In the genomic region with DNA sequence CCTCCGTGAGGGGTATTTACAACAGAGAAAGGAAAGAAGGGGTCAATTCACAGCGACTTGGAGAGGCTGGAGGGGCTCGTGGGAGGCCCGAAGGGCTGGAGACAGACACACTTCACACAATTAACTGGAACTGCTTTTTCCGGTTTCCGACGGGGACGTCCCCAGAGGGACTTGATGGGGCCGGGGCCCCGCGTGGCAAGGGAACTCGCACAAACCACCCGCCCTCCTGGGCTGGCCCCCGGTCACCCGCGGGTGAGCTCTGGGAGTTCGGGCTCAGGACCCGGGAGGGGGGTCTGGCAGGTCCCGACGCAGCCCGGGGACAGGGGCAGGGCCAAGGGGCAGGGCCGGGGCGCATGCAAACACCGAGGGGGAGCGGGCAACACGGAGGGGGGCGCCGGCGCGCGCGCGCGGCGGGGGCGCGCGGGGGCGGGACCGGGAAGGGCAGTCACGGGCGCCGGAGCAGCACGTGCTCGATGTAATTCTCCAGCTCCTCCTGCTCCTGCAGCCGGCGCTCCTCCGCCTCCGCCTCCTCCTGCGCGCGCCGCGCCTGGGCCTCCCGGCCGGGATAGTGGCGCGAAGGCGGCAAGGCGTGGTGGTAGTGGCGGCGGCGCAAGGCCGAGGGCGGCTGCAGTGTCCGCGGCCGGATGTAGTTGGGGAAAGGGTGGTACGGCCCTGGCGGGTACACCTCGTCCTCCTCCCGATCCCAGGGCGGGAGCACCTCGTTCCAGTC, we compare ENCODE assay signal across 8 cellular contexts. TPM values are rescaled to one million over a fixed set of nuclear protein-coding genes. Genes with fewer than 3 reads are reported as not detected.
DNase-seq lines count a peak whose midpoint lies in the region; ATAC-seq, FAIRE-seq and TF ChIP-seq lines count a peak whose summit lies in the region.

No MANE protein-coding gene starts in this region.

- H2BK5ac ChIP-seq in H1 (ENCODE audit: low read depth, low read length), result peak overlapping the region; percentile 75; the same call in 1 of the 2 replicates

- H3K14ac ChIP-seq in H1 (ENCODE audit: insufficient read length), result no peak overlapping the region

- H3K4me3 Mint-ChIP-seq in nephron progenitor cell, result peak overlapping the region; percentile 81

- no peak overlapping the region for H3K27ac Mint-ChIP-seq in nephron progenitor cell

- H2BK20ac ChIP-seq in H1 (ENCODE audit: low read length), result no peak overlapping the region

- 0 out of 2 replicates have a peak overlapping the region, but pooled peaks have one; percentile 46 for H2BK15ac ChIP-seq in H1 (ENCODE audit: low read length)

- no peak overlapping the region for H3K56ac ChIP-seq in H1 (replicated peaks; ENCODE audit: insufficient read length, low read depth, low read length)

- peaks cover 74% of the 10 kb centered on the region for H3K27me3 Mint-ChIP-seq in nephron progenitor cell (ENCODE audit: low read depth, poor library complexity)

- TF ChIP-seq POLR2A in H1 (IDR thresholded peaks at IDR 0.05; ENCODE audit: control extremely low read depth in 1 of 2, low read depth in 2 of 2, low read length in 2 of 2), result peak in 1 of 2 experiments; percentile 50; a peak in 1 of 3 replicates

- H3K27me3 ChIP-seq in DND-41 (ENCODE audit: insufficient read depth, low read length, poor library complexity) (peaks cover 9% of the 10 kb centered on the region), RWPE2 (ENCODE audit: insufficient read depth, poor library complexity, severe bottlenecking) (peaks cover 25% of the 10 kb centered on the region), H1 (replicated peaks in 1 of 4; ENCODE audit: control insufficient read depth in 3 of 4, extremely low read depth in 1 of 4, insufficient read depth in 3 of 4, low read length in 3 of 4) (peaks cover 3 to 43% (median 25%) of the 10 kb centered on the region in 4 experiments)

- H4K5ac ChIP-seq in H1 (ENCODE audit: insufficient read length, low read depth, low read length), result no peak overlapping the region

- no peaks in the 10 kb centered on the region for H3K9me3 ChIP-seq in DND-41 (ENCODE audit: insufficient read depth, low read length, severe bottlenecking)
- no peaks in the 10 kb centered on the region for H3K9me3 ChIP-seq in RWPE2 (ENCODE audit: severe bottlenecking)
- H3K9me3 ChIP-seq in H1 (ENCODE audit: insufficient read depth in 2 of 2, low read depth in 1 of 2, low read length in 1 of 2), result no peaks in the 10 kb centered on the region

- peak overlapping the region; percentile 11 for H4K8ac ChIP-seq in H1 (ENCODE audit: extremely low read depth, insufficient read depth, low read length)

- peaks cover 64% of the 10 kb centered on the region for H3K4me1 Mint-ChIP-seq in nephron progenitor cell

- no peak overlapping the region for H2BK120ac ChIP-seq in H1 (replicated peaks; ENCODE audit: low read depth, low read length)

- H3K9me3 Mint-ChIP-seq in nephron progenitor cell, result no peaks in the 10 kb centered on the region

- H3K23ac ChIP-seq in H1 (ENCODE audit: insufficient read length), result no peak overlapping the region

- H3K18ac ChIP-seq in H1 (ENCODE audit: extremely low read depth, low read length), result peak overlapping the region; percentile 44

- H4K20me1 ChIP-seq in DND-41 (ENCODE audit: insufficient read depth, low read length) (peaks cover 31% of the 10 kb centered on the region), H1 (replicated peaks in 1 of 2; ENCODE audit: control insufficient read depth in 1 of 2, insufficient read depth in 2 of 2, low read length in 2 of 2) (peaks cover 7% of the 10 kb centered on the region in 2 experiments)

- H3K4me2 ChIP-seq in DND-41 (ENCODE audit: insufficient read depth, low read length), result peak overlapping the region; percentile 78
- peak overlapping the region; percentile 44 to 72 for H3K4me2 ChIP-seq in H1 (ENCODE audit: insufficient read depth in 1 of 2, low read depth in 2 of 2, low read length in 2 of 2)

- TF ChIP-seq RAD21 in H1 (IDR thresholded peaks at IDR 0.05 in 1 of 2, conservative IDR thresholded peaks at IDR 0.05 in 1 of 2; ENCODE audit: low read depth in 2 of 2, low read length in 2 of 2), result no peak

- peak overlapping the region; percentile 90 for H3K27ac ChIP-seq in DND-41 (ENCODE audit: low read length)
- H3K27ac ChIP-seq in RWPE2 (ENCODE audit: poor library complexity, severe bottlenecking), result peak overlapping the region; percentile 66
- no peak overlapping the region for H3K27ac ChIP-seq in H1 (ENCODE audit: low read depth, low read length)

- peaks cover 51% of the 10 kb centered on the region for H3K4me1 ChIP-seq in DND-41 (ENCODE audit: insufficient read depth, low read length)
- peaks cover 11% of the 10 kb centered on the region for H3K4me1 ChIP-seq in RWPE2 (ENCODE audit: insufficient read depth, poor library complexity, severe bottlenecking)
- peaks cover 10 to 47% (median 33%) of the 10 kb centered on the region in 4 experiments for H3K4me1 ChIP-seq in H1 (replicated peaks in 1 of 4; ENCODE audit: control insufficient read depth in 3 of 4, insufficient read depth in 4 of 4, low read length in 3 of 4)

- POLR2A ChIA-PET in H1 (lab: Charles Lee; ENCODE audit: partially characterized antibody), result interaction anchor here (0.6 to 1.8 kb wide), 11 partner anchors 9 to 318 kb away, joined by 3 to 7 read pairs (median 3); partner anchors contain the start of genes AP1S1 and ZNHIT1

- peak; percentile 83 for DNase-seq in DND-41
- DNase-seq in HuH-7.5 (ENCODE audit: low spot score), result peak; percentile 69
- no peak for DNase-seq in RWPE2 (ENCODE audit: low spot score)
- DNase-seq in H1 (ENCODE audit: low read depth in 1 of 2, low spot score in 2 of 2), result peak in 1 of 2 experiments; percentile 85
- DNase-seq in nephron progenitor cell, result peak; percentile 72

- H3K36me3 Mint-ChIP-seq in nephron progenitor cell (ENCODE audit: low read depth), result peaks cover 22% of the 10 kb centered on the region

- no peaks in the 10 kb centered on the region for H3K79me1 ChIP-seq in H1 (ENCODE audit: low read depth, low read length)

- H2AFZ ChIP-seq in DND-41 (ENCODE audit: low read depth, low read length), result peak overlapping the region; percentile 91
- no peak overlapping the region for H2AFZ ChIP-seq in H1 (ENCODE audit: low read length)

- H4K91ac ChIP-seq in H1 (replicated peaks; ENCODE audit: insufficient read length, low read length), result no peak overlapping the region

- ATAC-seq in DND-41 (ENCODE audit: insufficient read depth, low read depth), result peak; percentile 73
- peak; percentile 35 for ATAC-seq in RWPE2 (ENCODE audit: low read depth)
- no peak for ATAC-seq in HG03196 (IDR thresholded peaks at IDR 0.05; ENCODE audit: unreplicated experiment)
- ATAC-seq in GM19395 (IDR thresholded peaks at IDR 0.05; ENCODE audit: unreplicated experiment), result no peak
- no peak for ATAC-seq in HG03135 (IDR thresholded peaks at IDR 0.05; ENCODE audit: unreplicated experiment)

- H3K4me3 ChIP-seq in DND-41 (ENCODE audit: low read depth in 1 of 2, low read length in 2 of 2) (peak overlapping the region; percentile 23 to 72; a peak in 3 of 4 replicates), RWPE2 (ENCODE audit: severe bottlenecking) (peak overlapping the region; percentile 43), H1 (ENCODE audit: extremely low read depth in 1 of 4, insufficient read depth in 2 of 4, low read depth in 3 of 4, low read length in 4 of 4) (peak overlapping the region; percentile 37 to 63 (median 46))

- no peak overlapping the region for H2AK5ac ChIP-seq in H1 (ENCODE audit: low read depth, low read length)

- H3K9ac ChIP-seq in DND-41 (ENCODE audit: low read depth, low read length) (peak overlapping the region; percentile 61), H1 (replicated peaks in 1 of 4; ENCODE audit: extremely low read depth in 1 of 4, low read depth in 3 of 4, low read length in 3 of 4) (peak overlapping the region in 3 of 4 experiments; percentile 20 to 37 (median 29); a peak in 4 of 7 replicates)

- H3K36me3 ChIP-seq in DND-41 (ENCODE audit: insufficient read depth, low read length) (peaks cover 22% of the 10 kb centered on the region), RWPE2 (ENCODE audit: low read depth) (peaks cover 35% of the 10 kb centered on the region), H1 (ENCODE audit: control insufficient read depth in 2 of 4, insufficient read depth in 4 of 4, low read length in 3 of 4) (peaks cover 0 to 3% (median 0%) of the 10 kb centered on the region in 4 experiments; a peak in 1 of 8 replicates)

- no peak for FAIRE-seq in H1 (lab: Jason Lieb, UNC)

- H3K23me2 ChIP-seq in H1 (ENCODE audit: low read depth, low read length), result peaks cover 34% of the 10 kb centered on the region; the same call in 1 of the 2 replicates

- TF ChIP-seq CTCF in DND-41 (IDR thresholded peaks at IDR 0.05; ENCODE audit: borderline replicate concordance, extremely low read depth, low read length, poor library complexity, severe bottlenecking), result no peak
- TF ChIP-seq CTCF in RWPE2 (IDR thresholded peaks at IDR 0.05; ENCODE audit: poor library complexity, severe bottlenecking), result no peak
- TF ChIP-seq CTCF in H1 (IDR thresholded peaks at IDR 0.05; ENCODE audit: control extremely low read depth in 1 of 3, insufficient read depth in 1 of 3, low read depth in 1 of 3, low read length in 3 of 3), result no peak
- TF ChIP-seq CTCF in nephron progenitor cell (IDR thresholded peaks at IDR 0.05), result no peak

- H2BK12ac ChIP-seq in H1 (ENCODE audit: low read depth, low read length), result peak overlapping the region; percentile 10; the same call in 1 of the 2 replicates

- H3K4ac ChIP-seq in H1 (replicated peaks; ENCODE audit: insufficient read length, low read depth, low read length), result no peak overlapping the region

- 3% methylated on average over 41 of the region's 74 CpGs; no CpG with 5 or more reads in 1 of the 2 experiments for WGBS in H1 (ENCODE audit: extremely low coverage in 1 of 2, insufficient coverage in 1 of 2, insufficient read length in 1 of 2, insufficient replicate concordance in 2 of 2, low coverage in 1 of 2, low lambda C conversion rate in 2 of 2, missing lambda C conversion rate in 1 of 2), 2 experiments

- peaks cover 3% of the 10 kb centered on the region for H3K79me2 ChIP-seq in DND-41 (ENCODE audit: insufficient read depth, low read length)
- no peaks in the 10 kb centered on the region for H3K79me2 ChIP-seq in H1 (ENCODE audit: control insufficient read depth in 1 of 2, insufficient read depth in 2 of 2, low read length in 2 of 2)

- TF ChIP-seq EP300 in H1 (IDR thresholded peaks at IDR 0.05; ENCODE audit: borderline replicate concordance in 1 of 2, low read depth in 2 of 2, low read length in 2 of 2), result 0 out of 3 replicates have a peak, but pooled peaks of 1 of the 2 experiments have one; percentile 11

- CTCF ChIA-PET in H1 (lab: Charles Lee; ENCODE audit: partially characterized antibody), result interaction anchor here (0.9 to 1.2 kb wide), 2 partner anchors 8 to 9 kb away, joined by 4 to 5 read pairs; no protein-coding TSS in a partner anchor

RNA-seq across cellular contexts. Expression of gene VGF, which starts 2.7 kb away (rescaled TPM):
- total RNA-seq in H1 (2021; fragmentation: NEBNext Ultra II Directional; extraction: Animal tissue kit (Norgen Biotek cat#: 25700)), result 7.0 and 7.4 TPM in 2 replicates
- 1.6 and 3.0 TPM in 2 replicates for polyA plus RNA-seq in H1 (2011; rRNA removed)
- polyA plus RNA-seq in H1 (2011; cell fraction: cytosol; rRNA removed), result 2.2 TPM
- 4.2 TPM for polyA plus RNA-seq in H1 (2011; cell fraction: nucleus; rRNA removed)
- polyA plus RNA-seq in H1 (2012, experiment 1 of 2), result 8.2 to 13.3 TPM (median 11.5 TPM) in 4 replicates
- 6.6 TPM for polyA plus RNA-seq in H1 (2012, experiment 2 of 2)
- polyA plus RNA-seq in H1 (2013, experiment 1 of 2), result 29.9 TPM
- 28.2 TPM for polyA plus RNA-seq in H1 (2013, experiment 2 of 2)
- polyA minus RNA-seq in H1 (2011; rRNA and poly(A)+ RNA removed), result 0.19 and 0.20 TPM in 2 replicates
- 3.1 TPM for polyA minus RNA-seq in H1 (2011; cell fraction: cytosol; rRNA and poly(A)+ RNA removed)
- 1.2 TPM for polyA minus RNA-seq in H1 (2011; cell fraction: nucleus; rRNA and poly(A)+ RNA removed)

RNA-seq across cellular contexts. Expression of gene AP1S1, which starts 8.4 kb away (rescaled TPM):
- 56.0 and 56.1 TPM in 2 replicates for total RNA-seq in H1 (2021; fragmentation: NEBNext Ultra II Directional; extraction: Animal tissue kit (Norgen Biotek cat#: 25700))
- 59.3 and 72.3 TPM in 2 replicates for polyA plus RNA-seq in H1 (2011; rRNA removed)
- polyA plus RNA-seq in H1 (2011; cell fraction: cytosol; rRNA removed), result 115 TPM
- polyA plus RNA-seq in H1 (2011; cell fraction: nucleus; rRNA removed), result 109 TPM
- polyA plus RNA-seq in H1 (2012, experiment 1 of 2), result 81.1 to 105 TPM (median 95.8 TPM) in 4 replicates
- polyA plus RNA-seq in H1 (2012, experiment 2 of 2), result 90.0 TPM
- polyA plus RNA-seq in H1 (2013, experiment 1 of 2), result 35.2 TPM
- polyA plus RNA-seq in H1 (2013, experiment 2 of 2), result 33.6 TPM
- polyA minus RNA-seq in H1 (2011; rRNA and poly(A)+ RNA removed), result 47.0 and 58.4 TPM in 2 replicates
- polyA minus RNA-seq in H1 (2011; cell fraction: cytosol; rRNA and poly(A)+ RNA removed), result 17.9 TPM
- 16.7 TPM for polyA minus RNA-seq in H1 (2011; cell fraction: nucleus; rRNA and poly(A)+ RNA removed)

RNA-seq across cellular contexts. Expression of gene NAT16, which starts 17.4 kb away (rescaled TPM):
- total RNA-seq in H1 (2021; fragmentation: NEBNext Ultra II Directional; extraction: Animal tissue kit (Norgen Biotek cat#: 25700)), result 0.84 and 1.0 TPM in 2 replicates
- polyA plus RNA-seq in H1 (2011; rRNA removed), result 0.26 and 0.47 TPM in 2 replicates
- 1.1 TPM for polyA plus RNA-seq in H1 (2011; cell fraction: cytosol; rRNA removed)
- polyA plus RNA-seq in H1 (2011; cell fraction: nucleus; rRNA removed), result 1.7 TPM
- polyA plus RNA-seq in H1 (2012, experiment 1 of 2), result 0.62 to 1.2 TPM (median 0.80 TPM) in 4 replicates
- polyA plus RNA-seq in H1 (2012, experiment 2 of 2), result 0.59 TPM
- polyA plus RNA-seq in H1 (2013, experiment 1 of 2), result 0.55 TPM
- polyA plus RNA-seq in H1 (2013, experiment 2 of 2), result 0.37 TPM
- polyA minus RNA-seq in H1 (2011; rRNA and poly(A)+ RNA removed), result 0.16 TPM in 1 of 2 replicates, not detected in the other
- polyA minus RNA-seq in H1 (2011; cell fraction: cytosol; rRNA and poly(A)+ RNA removed), result not detected
- 1.00 TPM for polyA minus RNA-seq in H1 (2011; cell fraction: nucleus; rRNA and poly(A)+ RNA removed)

RNA-seq across cellular contexts. Expression of gene SERPINE1, which starts 35.8 kb away (rescaled TPM):
- total RNA-seq in H1 (2021; fragmentation: NEBNext Ultra II Directional; extraction: Animal tissue kit (Norgen Biotek cat#: 25700)), result 5.6 and 6.8 TPM in 2 replicates
- 3.7 and 3.8 TPM in 2 replicates for polyA plus RNA-seq in H1 (2011; rRNA removed)
- 3.4 TPM for polyA plus RNA-seq in H1 (2011; cell fraction: cytosol; rRNA removed)
- polyA plus RNA-seq in H1 (2011; cell fraction: nucleus; rRNA removed), result 2.8 TPM
- 2.5 to 2.9 TPM (median 2.7 TPM) in 4 replicates for polyA plus RNA-seq in H1 (2012, experiment 1 of 2)
- polyA plus RNA-seq in H1 (2012, experiment 2 of 2), result 1.9 TPM
- 20.1 TPM for polyA plus RNA-seq in H1 (2013, experiment 1 of 2)
- 28.6 TPM for polyA plus RNA-seq in H1 (2013, experiment 2 of 2)
- 4.2 and 4.4 TPM in 2 replicates for polyA minus RNA-seq in H1 (2011; rRNA and poly(A)+ RNA removed)
- polyA minus RNA-seq in H1 (2011; cell fraction: cytosol; rRNA and poly(A)+ RNA removed), result 1.9 TPM
- 1.00 TPM for polyA minus RNA-seq in H1 (2011; cell fraction: nucleus; rRNA and poly(A)+ RNA removed)

RNA-seq across cellular contexts. Expression of gene MOGAT3, which starts 38.1 kb away (rescaled TPM):
- total RNA-seq in H1 (2021; fragmentation: NEBNext Ultra II Directional; extraction: Animal tissue kit (Norgen Biotek cat#: 25700)), result 0.82 TPM in 1 of 2 replicates, not detected in the other
- 0.21 and 0.58 TPM in 2 replicates for polyA plus RNA-seq in H1 (2011; rRNA removed)
- 0.48 TPM for polyA plus RNA-seq in H1 (2011; cell fraction: cytosol; rRNA removed)
- 0.76 TPM for polyA plus RNA-seq in H1 (2011; cell fraction: nucleus; rRNA removed)
- 0.23 to 0.61 TPM (median 0.24 TPM) in 3 of 4 replicates, not detected in the other for polyA plus RNA-seq in H1 (2012, experiment 1 of 2)
- 0.14 TPM for polyA plus RNA-seq in H1 (2012, experiment 2 of 2)
- polyA plus RNA-seq in H1 (2013, experiment 1 of 2), result 0.59 TPM
- polyA plus RNA-seq in H1 (2013, experiment 2 of 2), result 0.72 TPM
- 1.9 TPM in 1 of 2 replicates, not detected in the other for polyA minus RNA-seq in H1 (2011; rRNA and poly(A)+ RNA removed)
- polyA minus RNA-seq in H1 (2011; cell fraction: cytosol; rRNA and poly(A)+ RNA removed), result not detected
- polyA minus RNA-seq in H1 (2011; cell fraction: nucleus; rRNA and poly(A)+ RNA removed), result 1.3 TPM

Comparison
In these comparisons a context has a peak if more than half of its experiments do, and no peak if none do; other contexts are left out.
1. ATAC-seq: peak in DND-41 (single experiment) and RWPE2 (single experiment); none in HG03196 (single experiment), GM19395 (single experiment) and HG03135 (single experiment).
2. Peak in every context shown above with its lines, with median percentiles within 50 percentile points of each other: H3K4me3 ChIP-seq.